ENCODE assay signal across 20 cellular contexts in genomic region chr13:45439000-45439399, GRCh38. TPM values are rescaled to one million over a fixed set of nuclear protein-coding genes. Genes with fewer than 3 reads are reported as not detected.
DNase-seq lines count a peak whose midpoint lies in the region; ATAC-seq, FAIRE-seq and TF ChIP-seq lines count a peak whose summit lies in the region.
"Had no signal": no experiment of that assay in that cellular context is flagged by ENCODE, and none has a peak within 500 bp of the region (broad histone marks: within the 10 kb centered on the region; RNA-seq: fewer than 3 reads in every experiment).

No MANE protein-coding gene starts in this region.

- no peak for TF ChIP-seq RAD21 in HepG2 (CRISPR knock-in tag; IDR thresholded peaks at IDR 0.05)

- in situ Hi-C loops in HepG2 (cut with HindIII; ENCODE audit: extremely low pct_ligation_motif_present, low pct_unique_long_range_greater_than_20kb) = no loop called here

- H3K36me3 ChIP-seq in right lobe of liver = no peaks in the 10 kb centered on the region
- no peaks in the 10 kb centered on the region for H3K36me3 ChIP-seq in HepG2 (replicated peaks in 1 of 2; ENCODE audit: control insufficient read depth in 1 of 2, insufficient read depth in 2 of 2, low read length in 2 of 2)
- no peaks in the 10 kb centered on the region for H3K36me3 ChIP-seq in GM23338 (ENCODE audit: insufficient read depth)
- H3K36me3 ChIP-seq: HAP-1 had no signal

- H3K27ac ChIP-seq in right lobe of liver = peak overlapping the region in 2 of 3 donors; percentile 94 to 96
- no peak overlapping the region for H3K27ac ChIP-seq in HepG2 (ENCODE audit: extremely low read length, insufficient read depth, low read length)
- H3K27ac ChIP-seq in GM23338 (ENCODE audit: low read depth) = no peak overlapping the region

- H3K79me2 ChIP-seq in HepG2 (ENCODE audit: insufficient read depth, low read length) (no peaks in the 10 kb centered on the region), GM23338 (replicated peaks; ENCODE audit: insufficient read depth) (no peaks in the 10 kb centered on the region)

- H3F3A ChIP-seq in GM23338 (replicated peaks; ENCODE audit: low read depth) = no peaks in the 10 kb centered on the region

- H3K4me3 ChIP-seq in right lobe of liver (no peak overlapping the region), HepG2 (replicated peaks in 1 of 3; ENCODE audit: insufficient read depth in 1 of 3, low read depth in 2 of 3, low read length in 3 of 3) (no peak overlapping the region), GM23338 (no peak overlapping the region)
- H3K4me3 ChIP-seq: HAP-1 had no signal

- H3K27me3 Mint-ChIP-seq in GM23338 (ENCODE audit: insufficient read depth, low read depth, poor library complexity) = peaks cover 8% of the 10 kb centered on the region
- H3K27me3 Mint-ChIP-seq in memory B cell = peaks cover 5% of the 10 kb centered on the region
- H3K27me3 Mint-ChIP-seq: T-cell had no signal

- no peak for FAIRE-seq in HepG2 (lab: Jason Lieb, UNC)
- FAIRE-seq in H54 (lab: Jason Lieb, UNC) = no peak
- FAIRE-seq: HTR-8/SVneo had no signal

- H3K9ac ChIP-seq in HepG2 (ENCODE audit: insufficient read depth, low read depth, low read length) = no peak overlapping the region

- H3K4me3 Mint-ChIP-seq in GM23338 (no peak overlapping the region), memory B cell (peak overlapping the region; percentile 43)
- H3K4me3 Mint-ChIP-seq: T-cell had no signal

- TF ChIP-seq EP300 in HepG2 (IDR thresholded peaks at IDR 0.05; ENCODE audit: low read depth in 2 of 2, low read length in 2 of 2) (no peak), HepG2 (CRISPR knock-in tag; IDR thresholded peaks at IDR 0.05; ENCODE audit: borderline replicate concordance) (no peak)

- BruUV-seq in HepG2 (replicated peaks; lab: Mats Ljungman, UMichigan) = no TSS peak

- no peak overlapping the region for H3K4me2 ChIP-seq in HepG2 (ENCODE audit: low read depth, low read length)
- no peak overlapping the region for H3K4me2 ChIP-seq in GM23338

- TF ChIP-seq POLR2A in right lobe of liver (IDR thresholded peaks at IDR 0.05) = no peak
- no peak for TF ChIP-seq POLR2A in HepG2 (IDR thresholded peaks at IDR 0.05; ENCODE audit: insufficient read depth in 1 of 2, low read depth in 2 of 2, low read length in 2 of 2)
- TF ChIP-seq POLR2A in H54 (IDR thresholded peaks at IDR 0.05; ENCODE audit: low read depth, low read length) = no peak

- POLR2A ChIA-PET in HepG2 (lab: Yijun Ruan, JAX) = interaction anchor here (1.4 to 1.7 kb wide), 2 partner anchors 8 to 97 kb away, joined by 5 read pairs; partner anchors contain the start of gene TPT1

- peaks cover 3% of the 10 kb centered on the region; the same call in 1 of the 2 replicates for H3K9me2 ChIP-seq in GM23338 (ENCODE audit: insufficient read depth)

- peaks cover 5% of the 10 kb centered on the region; the same call in 2 of the 3 replicates for H3K4me1 Mint-ChIP-seq in GM23338
- H3K4me1 Mint-ChIP-seq in memory B cell = peaks cover 9% of the 10 kb centered on the region

- intact Hi-C loops in right lobe of liver (cut with DNase I) (no loop called here), HepG2 (cut with micrococcal nuclease; ENCODE audit: unreplicated experiment) (no loop called here)

- CTCF ChIA-PET in HepG2 (lab: Yijun Ruan, JAX; ENCODE audit: low intra/inter-chr PET ratio, low total read pairs) = no interaction called here

- no peaks in the 10 kb centered on the region for H4K20me1 ChIP-seq in HepG2 (ENCODE audit: insufficient read depth, low read length)
- H4K20me1 ChIP-seq in GM23338 (replicated peaks; ENCODE audit: insufficient read depth) = no peaks in the 10 kb centered on the region

- 95% methylated on average over 3 of the region's 4 CpGs for WGBS in right lobe of liver (ENCODE audit: insufficient coverage, low coverage, low lambda C conversion rate, missing lambda C conversion rate)
- WGBS in HepG2 (ENCODE audit: low lambda C conversion rate) = 90% methylated on average over 4 of the region's 4 CpGs

- H3K27me3 ChIP-seq in right lobe of liver (no peaks in the 10 kb centered on the region), HepG2 (ENCODE audit: control insufficient read depth in 1 of 2, insufficient read depth in 2 of 2, low read length in 2 of 2) (no peaks in the 10 kb centered on the region), GM23338 (ENCODE audit: insufficient read depth) (no peaks in the 10 kb centered on the region)

- no peaks in the 10 kb centered on the region for H3K9me3 Mint-ChIP-seq in GM23338
- no peaks in the 10 kb centered on the region for H3K9me3 Mint-ChIP-seq in memory B cell
- H3K9me3 Mint-ChIP-seq: T-cell had no signal

- H3K9me3 ChIP-seq in right lobe of liver = no peaks in the 10 kb centered on the region
- H3K9me3 ChIP-seq in HepG2 (ENCODE audit: low read length) = no peaks in the 10 kb centered on the region
- H3K9me3 ChIP-seq: HAP-1 had no signal

- TF ChIP-seq CTCF in right lobe of liver (IDR thresholded peaks at IDR 0.05) (no peak), HepG2 (CRISPR knock-in tag; IDR thresholded peaks at IDR 0.05) (no peak), GM23338 (conservative IDR thresholded peaks at IDR 0.05; ENCODE audit: low read depth in 2 of 2) (no peak)

- ATAC-seq in right lobe of liver = no peak
- ATAC-seq in HepG2 = no peak
- ATAC-seq in GM23338 = no peak
- ATAC-seq in memory B cell (ENCODE audit: low read depth) = no peak
- ATAC-seq in GM18858 (IDR thresholded peaks at IDR 0.05; ENCODE audit: unreplicated experiment) = no peak
- ATAC-seq in HG03139 (IDR thresholded peaks at IDR 0.05; ENCODE audit: unreplicated experiment) = no peak
- ATAC-seq: SK-N-SH treated with all-trans-retinoic acid at 6 μM for 48 hours, T-cell had no signal

- H2AFZ ChIP-seq in HepG2 (ENCODE audit: low read length) (no peak overlapping the region), GM23338 (peak overlapping the region; percentile 40; the same call in 1 of the 2 replicates)

- DNase-seq in right lobe of liver = peak in 1 of 3 donors; percentile 9
- DNase-seq in HepG2 (ENCODE audit: low spot score) = no peak
- no peak for DNase-seq in GM23338 (ENCODE audit: low spot score)
- DNase-seq in memory B cell (ENCODE audit: low spot score in 2 of 2) = no peak
- no peak for DNase-seq in H54 (ENCODE audit: insufficient read length, low spot score)
- DNase-seq: ACHN, AML-193, DMS79 treated with DMSO at 0.1 percent for 48 hours, Kasumi-1, NCI-H1105, NCI-H2081, OCI-M1, SHP77 treated with DMSO at 0.1 percent for 48 hours, T-cell had no signal

- H3K4me1 ChIP-seq in right lobe of liver = peaks cover 0 to 57% (median 16%) of the 10 kb centered on the region in 4 donors
- H3K4me1 ChIP-seq in HepG2 (ENCODE audit: insufficient read depth, low read length) = peaks cover 92% of the 10 kb centered on the region
- H3K4me1 ChIP-seq in GM23338 (ENCODE audit: insufficient read depth) = peaks cover 6% of the 10 kb centered on the region; the same call in 1 of the 2 replicates
- H3K4me1 ChIP-seq: HAP-1 had no signal

- H3K36me3 Mint-ChIP-seq in GM23338 (ENCODE audit: low read depth) (no peaks in the 10 kb centered on the region), memory B cell (no peaks in the 10 kb centered on the region)
- H3K36me3 Mint-ChIP-seq: IgD-negative memory B cell, T-cell had no signal

- H3K27ac Mint-ChIP-seq in GM23338 (no peak overlapping the region), memory B cell (no peak overlapping the region)
- H3K27ac Mint-ChIP-seq: IgD-negative memory B cell, T-cell had no signal

RNA-seq across cellular contexts. Expression of gene SLC25A30, which starts 20.8 kb away (rescaled TPM):
- total RNA-seq in right lobe of liver = 10 to 100 TPM; 16.1 to 60.4 (median 45.0) TPM
- total RNA-seq in HepG2 (2016; rRNA removed; fragmentation: Illumina TruSeq; extraction: Trizol) = 22.5 and 51.1 TPM in 2 replicates
- total RNA-seq in HepG2 (2016; cell fraction: cytosol; rRNA removed; fragmentation: Illumina TruSeq; extraction: Trizol; ENCODE audit: low read depth) = 19.7 and 21.5 TPM in 2 replicates
- total RNA-seq in HepG2 (2016; cell fraction: insoluble cytoplasmic fraction; rRNA removed; fragmentation: Illumina TruSeq; extraction: Trizol) = 23.8 and 44.2 TPM in 2 replicates
- 31.3 and 31.8 TPM in 2 replicates for total RNA-seq in HepG2 (2016; cell fraction: membrane; rRNA removed; fragmentation: Illumina TruSeq; extraction: Trizol)
- 20.6 and 22.5 TPM in 2 replicates for total RNA-seq in HepG2 (2016; cell fraction: nucleus; rRNA removed; fragmentation: Illumina TruSeq; extraction: Trizol)
- polyA plus RNA-seq in HepG2 (2011; rRNA removed) = 19.6 and 19.9 TPM in 2 replicates
- 13.8 and 15.3 TPM in 2 replicates for polyA plus RNA-seq in HepG2 (2011; cell fraction: cytosol; rRNA removed)
- 14.3 and 16.7 TPM in 2 replicates for polyA plus RNA-seq in HepG2 (2011; cell fraction: nucleus; rRNA removed)
- 19.1 and 23.4 TPM in 2 replicates for polyA plus RNA-seq in HepG2 (2012)
- polyA plus RNA-seq in HepG2 (2016; cell fraction: cytosol; fragmentation: Illumina TruSeq; extraction: Trizol; ENCODE audit: low read depth) = 5.3 and 5.9 TPM in 2 replicates
- 38.7 and 39.7 TPM in 2 replicates for polyA plus RNA-seq in HepG2 (2016; cell fraction: insoluble cytoplasmic fraction; fragmentation: Illumina TruSeq; extraction: Trizol; ENCODE audit: low read depth)
- 10.5 and 13.7 TPM in 2 replicates for polyA plus RNA-seq in HepG2 (2016; cell fraction: membrane; fragmentation: Illumina TruSeq; extraction: Trizol; ENCODE audit: low read depth)
- polyA plus RNA-seq in HepG2 (2016; cell fraction: nucleus; fragmentation: Illumina TruSeq; extraction: Trizol; ENCODE audit: insufficient read depth, low read depth) = 32.3 and 39.0 TPM in 2 replicates
- polyA minus RNA-seq in HepG2 (2011; rRNA and poly(A)+ RNA removed; ENCODE audit: low replicate concordance) = 8.8 and 61.2 TPM in 2 replicates
- 24.5 and 28.9 TPM in 2 replicates for polyA minus RNA-seq in HepG2 (2011; cell fraction: cytosol; rRNA and poly(A)+ RNA removed)
- 27.6 and 30.8 TPM in 2 replicates for polyA minus RNA-seq in HepG2 (2011; cell fraction: nucleus; rRNA and poly(A)+ RNA removed)
- total RNA-seq in GM23338 (2014; rRNA removed; shearing (Covaris generic)) = 4.3 and 7.5 TPM in 2 replicates
- 1.6 and 2.0 TPM in 2 replicates for polyA plus RNA-seq in GM23338 (2016; fragmentation: Nextera tagmentation; extraction: Ambion mirVana)

RNA-seq across cellular contexts. Expression of gene COG3, which starts 25.7 kb away (rescaled TPM):
- total RNA-seq in right lobe of liver = 10 to 100 TPM; 18.9 to 66.3 (median 36.8) TPM
- total RNA-seq in HepG2 (2016; rRNA removed; fragmentation: Illumina TruSeq; extraction: Trizol) = 47.5 and 47.8 TPM in 2 replicates
- 17.3 and 20.1 TPM in 2 replicates for total RNA-seq in HepG2 (2016; cell fraction: cytosol; rRNA removed; fragmentation: Illumina TruSeq; extraction: Trizol; ENCODE audit: low read depth)
- 44.5 and 51.8 TPM in 2 replicates for total RNA-seq in HepG2 (2016; cell fraction: insoluble cytoplasmic fraction; rRNA removed; fragmentation: Illumina TruSeq; extraction: Trizol)
- total RNA-seq in HepG2 (2016; cell fraction: membrane; rRNA removed; fragmentation: Illumina TruSeq; extraction: Trizol) = 19.7 and 24.1 TPM in 2 replicates
- 55.8 and 65.6 TPM in 2 replicates for total RNA-seq in HepG2 (2016; cell fraction: nucleus; rRNA removed; fragmentation: Illumina TruSeq; extraction: Trizol)
- 32.8 and 37.8 TPM in 2 replicates for polyA plus RNA-seq in HepG2 (2011; rRNA removed)
- polyA plus RNA-seq in HepG2 (2011; cell fraction: cytosol; rRNA removed) = 20.8 and 21.9 TPM in 2 replicates
- polyA plus RNA-seq in HepG2 (2011; cell fraction: nucleus; rRNA removed) = 65.3 and 69.9 TPM in 2 replicates
- polyA plus RNA-seq in HepG2 (2012) = 20.1 and 22.7 TPM in 2 replicates
- 15.4 and 15.5 TPM in 2 replicates for polyA plus RNA-seq in HepG2 (2016; cell fraction: cytosol; fragmentation: Illumina TruSeq; extraction: Trizol; ENCODE audit: low read depth)
- polyA plus RNA-seq in HepG2 (2016; cell fraction: insoluble cytoplasmic fraction; fragmentation: Illumina TruSeq; extraction: Trizol; ENCODE audit: low read depth) = 33.1 and 38.8 TPM in 2 replicates
- 11.9 and 12.6 TPM in 2 replicates for polyA plus RNA-seq in HepG2 (2016; cell fraction: membrane; fragmentation: Illumina TruSeq; extraction: Trizol; ENCODE audit: low read depth)
- polyA plus RNA-seq in HepG2 (2016; cell fraction: nucleus; fragmentation: Illumina TruSeq; extraction: Trizol; ENCODE audit: insufficient read depth, low read depth) = 54.6 and 64.4 TPM in 2 replicates
- polyA minus RNA-seq in HepG2 (2011; rRNA and poly(A)+ RNA removed; ENCODE audit: low replicate concordance) = 9.0 and 51.6 TPM in 2 replicates
- 18.4 and 20.6 TPM in 2 replicates for polyA minus RNA-seq in HepG2 (2011; cell fraction: cytosol; rRNA and poly(A)+ RNA removed)
- polyA minus RNA-seq in HepG2 (2011; cell fraction: nucleus; rRNA and poly(A)+ RNA removed) = 168 and 170 TPM in 2 replicates
- total RNA-seq in GM23338 (2014; rRNA removed; shearing (Covaris generic)) = 15.6 and 23.9 TPM in 2 replicates
- polyA plus RNA-seq in GM23338 (2016; fragmentation: Nextera tagmentation; extraction: Ambion mirVana) = 17.1 and 18.6 TPM in 2 replicates

Comparison
In these comparisons a context has a peak if more than half of its experiments do, and no peak if none do; other contexts are left out.
1. H3K27ac ChIP-seq: peak in right lobe of liver (2 of 3); none in HepG2 (single experiment) and GM23338 (single experiment).